9 cellular contexts compared by ENCODE assay signal in the genomic region with DNA sequence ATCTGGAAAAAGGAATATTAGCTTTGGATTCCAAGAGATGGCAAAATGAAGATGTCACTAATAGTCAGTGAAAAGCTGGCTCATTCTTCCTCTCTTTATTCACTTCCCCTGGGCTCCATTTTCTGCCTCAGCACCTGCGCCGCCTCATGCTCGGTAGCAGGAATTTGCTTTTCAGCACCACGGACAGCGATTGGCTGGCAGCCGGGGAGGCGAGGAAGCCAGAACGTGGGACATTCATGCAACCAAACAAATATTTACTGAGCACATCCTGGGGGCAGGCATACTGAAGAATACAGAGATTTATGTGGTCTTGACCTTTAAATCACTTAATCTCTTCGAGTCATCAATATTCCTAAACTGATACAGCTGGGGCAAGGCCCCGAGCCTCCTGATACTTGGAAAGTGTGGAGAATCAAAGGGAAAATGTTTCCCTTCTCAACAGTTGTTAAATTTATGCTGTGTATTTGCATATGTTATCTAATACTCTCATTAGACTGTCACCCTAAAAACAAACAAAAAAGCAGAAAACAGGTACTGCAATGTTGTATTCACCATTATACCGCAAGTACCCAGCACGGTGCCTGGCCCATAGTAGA. TPM values are rescaled to one million over a fixed set of nuclear protein-coding genes. Genes with fewer than 3 reads are reported as not detected.
DNase-seq lines count a peak whose midpoint lies in the region; ATAC-seq, FAIRE-seq and TF ChIP-seq lines count a peak whose summit lies in the region.
"Had no signal": no experiment of that assay in that cellular context is flagged by ENCODE, and none has a peak within 500 bp of the region (broad histone marks: within the 10 kb centered on the region; RNA-seq: fewer than 3 reads in every experiment).

No MANE protein-coding gene starts in this region.

- H3K27me3 Mint-ChIP-seq in HFFc6 (ENCODE audit: insufficient read depth) (peaks cover 30% of the 10 kb centered on the region), astrocyte (ENCODE audit: low read depth, unreplicated experiment) (peaks cover 40% of the 10 kb centered on the region)
- H3K27me3 Mint-ChIP-seq in T-helper 2 cell treated with Interferon-gamma antibody and Interleukin-4, amounts not matched to agents 5 μg/mL and 100 μg/mL, for 36 hours (ENCODE audit: low read depth), result peaks cover 3% of the 10 kb centered on the region

- H3K4me3 Mint-ChIP-seq in HFFc6 (no peak overlapping the region), astrocyte (ENCODE audit: unreplicated experiment) (no peak overlapping the region)
- no peak overlapping the region for H3K4me3 Mint-ChIP-seq in T-helper 2 cell treated with Interferon-gamma antibody and Interleukin-4, amounts not matched to agents 5 μg/mL and 100 μg/mL, for 36 hours

- H3K36me3 ChIP-seq in astrocyte (ENCODE audit: insufficient read depth, low read length) (no peaks in the 10 kb centered on the region), iPS DF 6.9 (ENCODE audit: control insufficient read depth, insufficient read depth, low read length) (no peaks in the 10 kb centered on the region)

- no peak for TF ChIP-seq CTCF in AG04450 (IDR thresholded peaks at IDR 0.05; ENCODE audit: low read depth, low read length)
- no peak for TF ChIP-seq CTCF in HFFc6 (IDR thresholded peaks at IDR 0.05)
- no peak for TF ChIP-seq CTCF in astrocyte (IDR thresholded peaks at IDR 0.05; ENCODE audit: insufficient read depth, low read depth, low read length)

- H3K9me3 ChIP-seq in AG04450 (ENCODE audit: control insufficient read depth, insufficient read depth, low read length) (no peaks in the 10 kb centered on the region), astrocyte (ENCODE audit: insufficient read depth, low read depth, low read length) (no peaks in the 10 kb centered on the region), iPS DF 6.9 (ENCODE audit: control insufficient read depth, insufficient read depth, low read length) (no peaks in the 10 kb centered on the region)

- no peaks in the 10 kb centered on the region for H4K20me1 ChIP-seq in astrocyte (ENCODE audit: insufficient read depth, low read length)

- POLR2A ChIA-PET in AG04450 (lab: Yijun Ruan, JAX), result no interaction called here

- H3K79me2 ChIP-seq in astrocyte (ENCODE audit: insufficient read depth, low read length), result no peaks in the 10 kb centered on the region

- ATAC-seq in GM18861 (IDR thresholded peaks at IDR 0.05; ENCODE audit: unreplicated experiment), result no peak

- no peak for FAIRE-seq in astrocyte (lab: Jason Lieb, UNC)

- no peak overlapping the region for H3K4me3 ChIP-seq in AG04450 (ENCODE audit: low read depth, low read length)
- H3K4me3 ChIP-seq in astrocyte (ENCODE audit: insufficient read depth, low read depth, low read length), result no peak overlapping the region
- H3K4me3 ChIP-seq in iPS DF 6.9 (ENCODE audit: low read length), result no peak overlapping the region

- H3K36me3 Mint-ChIP-seq in HFFc6 (ENCODE audit: low read depth), result no peaks in the 10 kb centered on the region
- no peaks in the 10 kb centered on the region for H3K36me3 Mint-ChIP-seq in T-helper 2 cell treated with Interferon-gamma antibody and Interleukin-4, amounts not matched to agents 5 μg/mL and 100 μg/mL, for 36 hours (ENCODE audit: low read depth)
- H3K36me3 Mint-ChIP-seq in astrocyte (ENCODE audit: low read depth, unreplicated experiment), result no peaks in the 10 kb centered on the region

- no peak overlapping the region for H2AFZ ChIP-seq in astrocyte (ENCODE audit: low read depth, low read length)

- H3K27me3 ChIP-seq in AG04450 (ENCODE audit: control insufficient read depth, insufficient read depth, low read length) (no peaks in the 10 kb centered on the region), astrocyte (ENCODE audit: insufficient read depth, low read length) (peaks cover 4% of the 10 kb centered on the region), iPS DF 6.9 (ENCODE audit: control insufficient read depth, insufficient read depth, low read length) (no peaks in the 10 kb centered on the region)

- no peak overlapping the region for H3K27ac Mint-ChIP-seq in HFFc6
- H3K27ac Mint-ChIP-seq in T-helper 2 cell treated with Interferon-gamma antibody and Interleukin-4, amounts not matched to agents 5 μg/mL and 100 μg/mL, for 36 hours, result no peak overlapping the region
- no peak overlapping the region for H3K27ac Mint-ChIP-seq in astrocyte (ENCODE audit: unreplicated experiment)

- H3K4me1 Mint-ChIP-seq in HFFc6 (ENCODE audit: low read depth) (no peaks in the 10 kb centered on the region), astrocyte (ENCODE audit: low read depth, unreplicated experiment) (no peaks in the 10 kb centered on the region)
- H3K4me1 Mint-ChIP-seq in T-helper 2 cell treated with Interferon-gamma antibody and Interleukin-4, amounts not matched to agents 5 μg/mL and 100 μg/mL, for 36 hours (ENCODE audit: low read depth), result no peaks in the 10 kb centered on the region

- CTCF ChIA-PET in AG04450 (lab: Charles Lee), result interaction anchor here (0.6 to 4.5 kb wide), 20 partner anchors 9 to 241 kb away, joined by 3 to 92 read pairs (median 4); partner anchors contain the start of gene PDYN

- H3K27ac ChIP-seq in AG04450 (ENCODE audit: low read depth, low read length), result no peak overlapping the region
- H3K27ac ChIP-seq in astrocyte (ENCODE audit: low read depth, low read length), result no peak overlapping the region
- H3K27ac ChIP-seq in iPS DF 6.9 (ENCODE audit: low read length), result no peak overlapping the region

- DNase-seq in AG04450 (ENCODE audit: low read depth, low spot score), result peak; percentile 29
- peak; percentile 42 for DNase-seq in HFFc6
- DNase-seq in T-helper 2 cell treated with Interferon-gamma antibody and Interleukin-4, amounts not matched to agents 5 μg/mL and 100 μg/mL, for 36 hours (ENCODE audit: low spot score), result peak; percentile 39
- DNase-seq in astrocyte (ENCODE audit: low read depth), result peak; percentile 16
- DNase-seq in iPS DF 6.9 (ENCODE audit: low read depth, low spot score), result peak; percentile 50
- DNase-seq in stimulated activated CD4-positive, alpha-beta T cell treated with anti-CD3 and anti-CD28 coated beads, Interleukin-15, amount 100 ng/mL, for 24 hours, result peak; percentile 72
- DNase-seq in 8988T, result no peak

- no peak overlapping the region for H3K9ac ChIP-seq in astrocyte (ENCODE audit: low read length)

- H3K9me3 Mint-ChIP-seq in HFFc6, result no peaks in the 10 kb centered on the region
- H3K9me3 Mint-ChIP-seq in T-helper 2 cell treated with Interferon-gamma antibody and Interleukin-4, amounts not matched to agents 5 μg/mL and 100 μg/mL, for 36 hours, result no peaks in the 10 kb centered on the region
- H3K9me3 Mint-ChIP-seq in astrocyte (ENCODE audit: unreplicated experiment), result peaks cover 3% of the 10 kb centered on the region

- no peaks in the 10 kb centered on the region for H3K4me1 ChIP-seq in astrocyte (ENCODE audit: insufficient read depth, low read length)
- H3K4me1 ChIP-seq in iPS DF 6.9 (ENCODE audit: control insufficient read depth, insufficient read depth, low read length), result no peaks in the 10 kb centered on the region

- H3K4me2 ChIP-seq in astrocyte (ENCODE audit: low read length), result no peak overlapping the region

- no CpG with 5 or more reads among the region's 12 CpGs for WGBS in iPS DF 6.9 (ENCODE audit: insufficient coverage, insufficient read length)

RNA-seq across cellular contexts. Expression of gene PDYN, which starts 12.1 kb away (rescaled TPM):
- polyA plus RNA-seq in AG04450 (2011; rRNA removed), result not detected in 2 replicates
- not detected in 2 replicates for polyA minus RNA-seq in AG04450 (2011; rRNA and poly(A)+ RNA removed)
- not detected for total RNA-seq in HFFc6 (2021; fragmentation: NEBNext Ultra II Directional; extraction: Animal tissue kit (Norgen Biotek cat#: 25700))
- total RNA-seq in astrocyte, result not detected in 2 replicates
- polyA plus RNA-seq: esophagus had no signal
